Comparison of ENCODE assay signal across 33 cellular contexts in the genomic region with DNA sequence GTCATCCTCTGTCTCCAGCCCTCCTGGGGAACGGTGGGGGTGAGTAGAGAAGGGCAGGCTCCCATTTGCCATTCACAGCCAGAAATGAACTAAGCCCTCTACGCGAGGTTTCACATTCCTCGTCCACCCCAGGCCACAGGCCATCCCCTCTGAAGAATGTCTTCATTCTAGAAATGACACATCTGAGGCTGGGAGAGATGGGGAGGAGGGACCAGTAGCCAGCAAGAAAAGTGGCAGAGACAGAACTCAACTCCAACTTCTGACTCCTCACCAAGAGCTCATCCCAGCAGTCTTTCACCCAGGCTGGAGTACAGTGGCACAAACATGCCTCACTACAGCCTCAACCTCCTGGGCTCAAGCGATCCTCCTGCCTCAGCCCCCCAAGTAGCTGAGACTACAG. TPM values are rescaled to one million over a fixed set of nuclear protein-coding genes. Genes with fewer than 3 reads are reported as not detected.
"Had no signal": no experiment of that assay in that cellular context is flagged by ENCODE, and none has a peak within 500 bp of the region (broad histone marks: within the 10 kb centered on the region; RNA-seq: fewer than 3 reads in every experiment).

No MANE protein-coding gene starts in this region.

- FAIRE-seq: RCC 7860 had no signal

- H2AFZ ChIP-seq: PC-9 had no signal

- H3K9me3 ChIP-seq: MG63 had no signal

- H3K27me3 Mint-ChIP-seq: activated naive CD8-positive, alpha-beta T cell treated with anti-CD3 and anti-CD28 coated beads for 36 hours had no signal

- H3K4me3 ChIP-seq: MG63, PC-9 had no signal

- H3K9me3 Mint-ChIP-seq: activated CD4-positive, alpha-beta memory T cell treated with anti-CD3 and anti-CD28 coated beads, Interleukin-2, amount 10 ng/mL, durations not matched to agents 7 days and 5 days; activated naive CD8-positive, alpha-beta T cell treated with anti-CD3 and anti-CD28 coated beads for 36 hours had no signal

- H3K27ac ChIP-seq: PC-9, RWPE1, WERI-Rb-1 had no signal

- H3K36me3 ChIP-seq: MG63 had no signal

- ATAC-seq: activated CD8-positive, alpha-beta memory T cell treated with anti-CD3 and anti-CD28 coated beads, Interleukin-2, amount 10 ng/mL, durations not matched to agents 7 days and 5 days had no signal

- H3K27ac Mint-ChIP-seq: activated CD4-positive, alpha-beta memory T cell treated with anti-CD3 and anti-CD28 coated beads, Interleukin-2, amount 10 ng/mL, durations not matched to agents 7 days and 5 days; activated CD8-positive, alpha-beta memory T cell treated with anti-CD3 and anti-CD28 coated beads, Interleukin-2, amount 10 ng/mL, durations not matched to agents 7 days and 5 days; activated naive CD8-positive, alpha-beta T cell treated with anti-CD3 and anti-CD28 coated beads for 36 hours had no signal

- H3K36me3 Mint-ChIP-seq: activated CD8-positive, alpha-beta memory T cell treated with anti-CD3 and anti-CD28 coated beads, Interleukin-2, amount 10 ng/mL, durations not matched to agents 7 days and 5 days; activated naive CD8-positive, alpha-beta T cell treated with anti-CD3 and anti-CD28 coated beads for 36 hours had no signal

- H3K27me3 ChIP-seq: MG63 had no signal

- DNase-seq: activated CD4-positive, alpha-beta memory T cell treated with anti-CD3 and anti-CD28 coated beads, Interleukin-2, amount 10 ng/mL, durations not matched to agents 7 days and 5 days; activated CD4-positive, alpha-beta T cell treated with anti-CD3 and anti-CD28 coated beads for 1 hour; activated CD4-positive, alpha-beta T cell treated with anti-CD3 and anti-CD28 coated beads for 48 hours; activated CD4-positive, CD25-positive, alpha-beta regulatory T cell; activated CD8-positive, alpha-beta memory T cell treated with anti-CD3 and anti-CD28 coated beads for 24 hours; activated CD8-positive, alpha-beta memory T cell treated with anti-CD3 and anti-CD28 coated beads, Interleukin-2, amount 10 ng/mL, durations not matched to agents 7 days and 5 days; activated CD8-positive, alpha-beta memory T cell treated with anti-CD3 and anti-CD28 coated beads, Interleukin-2, amount 50 U/mL, for 48 hours; activated effector memory CD4-positive, alpha-beta T cell treated with Interleukin-2 at 50 U/mL for 16 hours; activated naive CD4-positive, alpha-beta T cell treated with anti-CD3 and anti-CD28 coated beads, Interleukin-2, amount 50 U/mL, for 16 hours; activated naive CD8-positive, alpha-beta T cell treated with anti-CD3 and anti-CD28 coated beads for 36 hours; activated T-cell treated with anti-CD3 and anti-CD28 coated beads, Interleukin-2, amount 50 U/mL, for 48 hours; amniotic stem cell; Kasumi-1; KG1; MG63; NCI-H1048; NCI-H1105 treated with DMSO at 0.1 percent for 48 hours; NCI-H1436; NCI-H1694; NCI-H1930; NCI-H2081 treated with DMSO at 0.1 percent for 48 hours; NCI-H345; NCI-H524 treated with DMSO at 0.1 percent for 48 hours; PC-9; Right ventricle myocardium superior; T1000; WERI-Rb-1 had no signal

- H3K4me3 Mint-ChIP-seq: activated CD4-positive, alpha-beta memory T cell treated with anti-CD3 and anti-CD28 coated beads, Interleukin-2, amount 10 ng/mL, durations not matched to agents 7 days and 5 days; activated CD8-positive, alpha-beta memory T cell treated with anti-CD3 and anti-CD28 coated beads, Interleukin-2, amount 10 ng/mL, durations not matched to agents 7 days and 5 days; activated naive CD8-positive, alpha-beta T cell treated with anti-CD3 and anti-CD28 coated beads for 36 hours had no signal

- H3K4me2 ChIP-seq: PC-9 had no signal

RNA-seq across cellular contexts. Expression of a gene that starts 3.4 kb away (rescaled TPM):
- total RNA-seq: OCI-LY7 had no signal

RNA-seq across cellular contexts. Expression of a gene that starts 18.3 kb away (rescaled TPM):
- total RNA-seq: NCI-H460; PC-9; Right ventricle myocardium superior; T-helper 1 cell treated with Interleukin-12 subunit alpha and Interleukin-12 subunit beta and Interleukin-4 antibody, amounts not matched to agents 30 ng/mL and 1 ng/mL, for 36 hours had no signal
- polyA plus RNA-seq: aorta had no signal

RNA-seq across cellular contexts. Expression of a gene that starts 27.9 kb away (rescaled TPM):
- total RNA-seq: activated CD4-positive, alpha-beta memory T cell treated with anti-CD3 and anti-CD28 coated beads, Interleukin-2, amount 10 ng/mL, durations not matched to agents 7 days and 5 days had no signal
